Comparison of ENCODE assay signal across 12 cellular contexts in genomic region chr3:129611812-129612349, GRCh38. TPM values are rescaled to one million over a fixed set of nuclear protein-coding genes. Genes with fewer than 3 reads are reported as not detected.
DNase-seq lines count a peak whose midpoint lies in the region; ATAC-seq, FAIRE-seq and TF ChIP-seq lines count a peak whose summit lies in the region.
"Had no signal": no experiment of that assay in that cellular context is flagged by ENCODE, and none has a peak within 500 bp of the region (broad histone marks: within the 10 kb centered on the region; RNA-seq: fewer than 3 reads in every experiment).

No MANE protein-coding gene starts in this region.

- TF ChIP-seq POLR2A in H54 (IDR thresholded peaks at IDR 0.05; ENCODE audit: low read depth, low read length) (no peak), suprapubic skin (IDR thresholded peaks at IDR 0.05) (no peak)

- no peaks in the 10 kb centered on the region for H3K9me3 ChIP-seq in suprapubic skin

- H3K4me1 ChIP-seq in suprapubic skin, result peaks cover 79% of the 10 kb centered on the region

- DNase-seq in H54 (ENCODE audit: insufficient read length, low spot score) (peak; percentile 74), chondrocyte (ENCODE audit: low spot score) (no peak), left lobe of liver (ENCODE audit: low spot score) (no peak), suprapubic skin (ENCODE audit: low spot score in 2 of 2) (no peak), GM13976 (ENCODE audit: low spot score) (no peak)
- no peak for DNase-seq in activated effector memory CD4-positive, alpha-beta T cell treated with Interleukin-2 at 50 U/mL for 16 hours
- DNase-seq in activated CD8-positive, alpha-beta memory T cell treated with anti-CD3 and anti-CD28 coated beads for 24 hours, result no peak
- DNase-seq in activated CD4-positive, CD25-positive, alpha-beta regulatory T cell (lab: John Stamatoyannopoulos, UW), result no peak
- DNase-seq: effector CD8-positive, alpha-beta T cell; NCI-H1436 treated with DMSO at 0.1 percent for 48 hours; SHP77 had no signal

- H3K4me1 Mint-ChIP-seq in chondrocyte (ENCODE audit: low read depth), result peaks cover 76% of the 10 kb centered on the region

- peak; percentile 16 for ATAC-seq in left lobe of liver

- no peak for FAIRE-seq in H54 (lab: Jason Lieb, UNC)

- H3K36me3 ChIP-seq in suprapubic skin, result no peaks in the 10 kb centered on the region

- TF ChIP-seq CTCF in chondrocyte (IDR thresholded peaks at IDR 0.05) (peak; percentile 43), suprapubic skin (IDR thresholded peaks at IDR 0.05) (no peak), GM13976 (IDR thresholded peaks at IDR 0.05; ENCODE audit: borderline replicate concordance, control extremely low read depth, extremely low read depth, insufficient read depth, missing control alignments) (no peak)

- TF ChIP-seq EP300 in suprapubic skin (IDR thresholded peaks at IDR 0.05), result no peak

- in situ Hi-C loops in GM13976 (cut with MboI; ENCODE audit: low sequenced_read_pairs, unreplicated experiment), result no loop called here

- WGBS in suprapubic skin, result 25% methylated on average over 11 of the region's 22 CpGs

- no peaks in the 10 kb centered on the region for H3K27me3 ChIP-seq in suprapubic skin

- peak overlapping the region; percentile 86 for H3K27ac Mint-ChIP-seq in chondrocyte (ENCODE audit: unreplicated experiment)
- H3K27ac Mint-ChIP-seq: memory B cell had no signal

- H3K9me3 Mint-ChIP-seq in chondrocyte (ENCODE audit: low read depth), result no peaks in the 10 kb centered on the region
- H3K9me3 Mint-ChIP-seq: memory B cell had no signal

- peak overlapping the region; percentile 68 for H3K27ac ChIP-seq in suprapubic skin

- no peak overlapping the region for H3K4me3 ChIP-seq in suprapubic skin

- peak overlapping the region; percentile 16 for H3K4me3 Mint-ChIP-seq in chondrocyte (ENCODE audit: unreplicated experiment)
- H3K4me3 Mint-ChIP-seq: memory B cell had no signal

- H3K27me3 Mint-ChIP-seq in chondrocyte (ENCODE audit: low read depth), result no peaks in the 10 kb centered on the region

- H3K36me3 Mint-ChIP-seq in chondrocyte (ENCODE audit: low read depth), result no peaks in the 10 kb centered on the region
- H3K36me3 Mint-ChIP-seq: memory B cell had no signal

RNA-seq across cellular contexts. Expression of gene PLXND1, which starts 5.4 kb away (rescaled TPM):
- total RNA-seq in chondrocyte (267 to 284 TPM (median 270 TPM) in 3 replicates), left lobe of liver (29.5 TPM), suprapubic skin (10 to 100 TPM; 19.0 to 51.0 (median 30.8) TPM)
